8 cellular contexts compared by ENCODE assay signal in the genomic region with DNA sequence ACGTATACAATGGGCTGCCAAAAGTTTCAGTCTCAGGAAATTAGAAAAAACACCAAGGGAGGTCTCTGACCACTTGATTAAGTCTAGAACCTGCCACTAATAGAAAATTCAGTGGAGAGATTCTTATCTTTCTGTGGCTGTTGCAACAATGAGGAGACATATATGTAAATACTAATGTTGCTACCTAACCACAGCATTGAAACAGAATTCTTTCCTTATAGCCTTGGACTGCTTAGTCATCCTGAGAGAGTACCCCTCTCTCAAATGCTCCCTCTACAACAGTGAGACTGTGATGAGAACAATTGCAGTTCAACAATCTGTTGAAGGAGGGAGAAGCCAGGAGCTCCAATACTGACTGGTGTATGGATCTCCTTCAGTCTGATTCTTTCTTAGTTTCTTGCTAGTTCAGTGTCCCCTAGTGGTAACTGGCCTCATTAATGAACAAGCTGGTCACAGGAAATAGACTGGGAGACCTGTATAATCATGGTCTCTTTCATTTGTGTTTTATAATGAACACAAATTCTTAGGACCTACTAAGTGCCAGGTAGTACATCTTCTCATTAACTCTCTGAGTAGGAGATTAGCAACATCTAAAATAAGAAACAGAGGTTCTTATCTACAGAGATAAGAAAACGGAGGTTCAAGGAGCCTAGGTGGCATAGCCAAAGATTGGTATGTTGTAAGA.
A peak's percentile ranks its signal among the peaks of the same experiment; 100 is the strongest.
DNase-seq lines count a peak whose midpoint lies in the region; ATAC-seq and TF ChIP-seq lines count a peak whose summit lies in the region.

No MANE protein-coding gene starts in this region.

- H3K4me1 ChIP-seq in left ventricle myocardium inferior, result peaks cover 49% of the 10 kb centered on the region

- peak; percentile 75 for ATAC-seq in GM19328 (IDR thresholded peaks at IDR 0.05; ENCODE audit: unreplicated experiment)
- ATAC-seq in HG03342 (IDR thresholded peaks at IDR 0.05; ENCODE audit: unreplicated experiment), result peak; percentile 84
- ATAC-seq in activated naive CD8-positive, alpha-beta T cell treated with anti-CD3 and anti-CD28 coated beads, Interleukin-2, amount 50 U/mL, for 24 hours, result peak; percentile 80

- no peak overlapping the region for H3K4me3 ChIP-seq in left ventricle myocardium inferior

- H3K4me1 Mint-ChIP-seq in activated naive CD8-positive, alpha-beta T cell treated with anti-CD3 and anti-CD28 coated beads, Interleukin-2, amount 50 U/mL, for 24 hours, result peaks cover 35% of the 10 kb centered on the region

- peak; percentile 92 for TF ChIP-seq CTCF in left ventricle myocardium inferior (IDR thresholded peaks at IDR 0.05; ENCODE audit: borderline replicate concordance)

- DNase-seq in DMS153 (lab: John Stamatoyannopoulos, UW), result peak; percentile 62
- peak; percentile 0 for DNase-seq in NCI-H446 treated with DMSO at 0.1 percent for 48 hours (lab: John Stamatoyannopoulos, UW)
- no peak for DNase-seq in activated naive CD8-positive, alpha-beta T cell treated with anti-CD3 and anti-CD28 coated beads, Interleukin-2, amount 50 U/mL, for 24 hours
- DNase-seq in left ventricle myocardium inferior, result no peak
- DNase-seq in pulmonary artery endothelial cell (ENCODE audit: low read depth, low spot score), result peak; percentile 91
- DNase-seq in posterior cingulate gyrus, result no peak

- H3K9me3 Mint-ChIP-seq in activated naive CD8-positive, alpha-beta T cell treated with anti-CD3 and anti-CD28 coated beads, Interleukin-2, amount 50 U/mL, for 24 hours, result no peaks in the 10 kb centered on the region

- no peaks in the 10 kb centered on the region for H3K27me3 ChIP-seq in left ventricle myocardium inferior (ENCODE audit: low read depth)

- no peaks in the 10 kb centered on the region for H3K36me3 Mint-ChIP-seq in activated naive CD8-positive, alpha-beta T cell treated with anti-CD3 and anti-CD28 coated beads, Interleukin-2, amount 50 U/mL, for 24 hours (ENCODE audit: low read depth)

- no peak overlapping the region for H3K4me3 Mint-ChIP-seq in activated naive CD8-positive, alpha-beta T cell treated with anti-CD3 and anti-CD28 coated beads, Interleukin-2, amount 50 U/mL, for 24 hours

- H3K27ac ChIP-seq in left ventricle myocardium inferior (replicated peaks), result peak overlapping the region; percentile 79

- intact Hi-C loops in left ventricle myocardium inferior (cut with micrococcal nuclease), result loop anchor here (10.0 kb wide), 1 partner anchor 297 kb away; no protein-coding TSS in a partner anchor
- intact Hi-C loops in posterior cingulate gyrus (cut with DNase I), result loop anchor here (5.0 to 10.0 kb wide), 2 partner anchors 287 to 319 kb away; a partner anchor contains a TSS

- no peak overlapping the region for H3K27ac Mint-ChIP-seq in activated naive CD8-positive, alpha-beta T cell treated with anti-CD3 and anti-CD28 coated beads, Interleukin-2, amount 50 U/mL, for 24 hours

- no peaks in the 10 kb centered on the region for H3K9me3 ChIP-seq in left ventricle myocardium inferior (replicated peaks)

- no peaks in the 10 kb centered on the region for H3K36me3 ChIP-seq in left ventricle myocardium inferior

- no peaks in the 10 kb centered on the region for H3K27me3 Mint-ChIP-seq in activated naive CD8-positive, alpha-beta T cell treated with anti-CD3 and anti-CD28 coated beads, Interleukin-2, amount 50 U/mL, for 24 hours

Comparison
In these comparisons a context has a peak if more than half of its experiments do, and no peak if none do; other contexts are left out.
1. DNase-seq: peak in DMS153 (single experiment), NCI-H446 treated with DMSO at 0.1 percent for 48 hours (single experiment) and pulmonary artery endothelial cell (single experiment); none in activated naive CD8-positive, alpha-beta T cell treated with anti-CD3 and anti-CD28 coated beads, Interleukin-2, amount 50 U/mL, for 24 hours (single experiment), left ventricle myocardium inferior (single experiment) and posterior cingulate gyrus (0 of 10).
2. Peak in every context shown above with its lines, with median percentiles within 50 percentile points of each other: ATAC-seq.